1 cellular context compared by ENCODE assay signal in the genomic region with DNA sequence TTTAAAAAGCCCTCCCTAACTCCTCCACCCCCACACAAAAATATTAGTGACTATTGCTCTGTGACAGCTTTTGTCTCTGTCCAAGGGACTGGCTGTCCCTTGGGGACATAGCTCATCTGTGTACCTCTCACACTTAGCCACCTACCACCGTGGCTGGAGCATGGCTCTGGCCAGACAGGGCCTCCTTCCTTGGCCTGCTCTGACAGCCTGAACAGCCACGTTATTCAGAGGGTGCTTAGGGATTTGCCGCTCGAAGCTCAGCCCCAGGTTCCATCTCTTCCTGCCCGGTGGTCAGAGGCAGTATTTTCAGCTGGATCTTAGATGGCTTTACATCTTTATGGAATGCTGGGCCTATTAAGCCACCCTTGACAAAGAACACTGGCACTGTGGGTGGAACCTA.
TF ChIP-seq lines count a peak whose summit lies in the region.

No MANE protein-coding gene starts in this region.

TF ChIP-seq in K562, 482 proteins besides CTCF, POLR2A, EP300 and RAD21:
- TF ChIP-seq YBX1 (IDR thresholded peaks at IDR 0.05), result no peak
- TF ChIP-seq ZNF586 (CRISPR knock-in tag; conservative IDR thresholded peaks at IDR 0.05), result no peak
- TF ChIP-seq CBFB (CRISPR knock-in tag; IDR thresholded peaks at IDR 0.05), result 0 out of 2 replicates have a peak, but pooled peaks have one; percentile 41
- TF ChIP-seq POLR2G (IDR thresholded peaks at IDR 0.05; ENCODE audit: low read depth, low read length), result peak; percentile 43; the same call in 1 of the 2 replicates
